In the genomic region with DNA sequence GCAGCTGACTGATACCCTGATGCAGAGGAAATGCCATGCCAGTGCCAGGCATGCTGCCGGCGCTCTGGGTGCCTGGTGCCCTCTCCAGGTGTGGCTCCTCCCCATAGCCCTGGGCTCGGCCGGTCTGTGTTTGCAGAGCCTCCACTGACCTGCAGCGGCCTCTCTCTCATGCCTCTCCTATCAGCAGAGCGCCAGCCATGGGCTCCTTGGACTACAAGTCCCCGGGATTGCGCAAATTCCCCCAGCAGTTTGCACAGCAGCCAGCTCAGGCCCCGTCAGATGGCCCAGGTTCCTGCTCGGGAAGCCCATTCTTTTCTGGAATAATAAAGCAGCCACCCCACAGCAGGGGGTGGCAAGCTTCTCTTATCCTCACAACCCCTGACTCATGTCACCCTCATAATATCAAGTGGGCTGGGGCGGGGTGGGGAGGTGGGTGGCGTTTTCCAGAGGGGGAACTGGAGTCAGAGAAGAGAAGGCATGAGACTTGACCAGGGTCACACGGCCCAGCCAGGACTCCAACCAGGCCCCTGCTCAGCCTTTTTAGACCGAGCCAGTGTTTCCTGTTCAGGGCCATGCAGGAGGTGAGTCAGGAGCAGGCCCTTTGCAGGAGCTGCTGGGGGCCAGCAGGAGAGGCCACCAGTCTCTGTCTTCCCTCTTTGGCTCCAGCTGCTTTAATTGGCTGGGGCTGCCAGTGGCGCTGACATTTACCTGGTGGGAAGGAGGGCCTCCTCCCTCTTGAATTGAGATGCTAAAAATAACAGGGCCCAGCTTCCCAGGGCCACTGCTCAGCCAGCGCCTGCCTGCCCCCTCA, we compare ENCODE assay signal across 8 cellular contexts. TPM values are rescaled to one million over a fixed set of nuclear protein-coding genes. Genes with fewer than 3 reads are reported as not detected.
A peak's percentile ranks its signal among the peaks of the same experiment; 100 is the strongest.
DNase-seq lines count a peak whose midpoint lies in the region; ATAC-seq and TF ChIP-seq lines count a peak whose summit lies in the region.

No MANE protein-coding gene starts in this region.

- intact Hi-C loops in prostate gland (cut with DNase I) = no loop called here

- H3K4me3 ChIP-seq in fibroblast of mammary gland (ENCODE audit: control insufficient read depth, low read depth, low read length) (no peak overlapping the region), prostate gland (no peak overlapping the region)

- no peaks in the 10 kb centered on the region for H3K27me3 ChIP-seq in prostate gland (replicated peaks; ENCODE audit: insufficient read depth)

- H3K9me3 ChIP-seq in prostate gland = no peaks in the 10 kb centered on the region

- no peak overlapping the region for H3K27ac ChIP-seq in prostate gland

- no peaks in the 10 kb centered on the region for H3K36me3 ChIP-seq in prostate gland

- TF ChIP-seq CTCF in fibroblast of mammary gland (conservative IDR thresholded peaks at IDR 0.05; ENCODE audit: control insufficient read depth, insufficient read depth, low read depth, low read length) (no peak), prostate gland (IDR thresholded peaks at IDR 0.05) (no peak)

- peaks cover 4% of the 10 kb centered on the region for H3K4me1 ChIP-seq in prostate gland (replicated peaks)

- DNase-seq in ELR (ENCODE audit: low read depth) (peak; percentile 84), NOMO-1 (lab: John Stamatoyannopoulos, UW; ENCODE audit: unreplicated experiment in 2 of 2) (peak; percentile 52 to 62), fibroblast of mammary gland (ENCODE audit: low read depth) (peak; percentile 87), prostate gland (ENCODE audit: low spot score) (peak; percentile 37), RPMI8226 (no peak), cerebellar cortex (ENCODE audit: low spot score) (no peak)

- 64% methylated on average over 16 of the region's 16 CpGs for WGBS in prostate gland

- TF ChIP-seq POLR2A in prostate gland (IDR thresholded peaks at IDR 0.05) = no peak

- no peak for ATAC-seq in HG03196 (IDR thresholded peaks at IDR 0.05; ENCODE audit: unreplicated experiment)
- ATAC-seq in GM19395 (IDR thresholded peaks at IDR 0.05; ENCODE audit: unreplicated experiment) = no peak

RNA-seq across cellular contexts. Expression of gene ZMIZ1, which starts 58.6 kb away (rescaled TPM):
- total RNA-seq in prostate gland = 10 to 100 TPM; 69.6 to 78.5 TPM

Comparison
In these comparisons a context has a peak if more than half of its experiments do, and no peak if none do; other contexts are left out.
1. DNase-seq: peak in ELR (single experiment), NOMO-1 (2 of 2), fibroblast of mammary gland (single experiment) and prostate gland (single experiment); none in RPMI8226 (single experiment) and cerebellar cortex (single experiment).